8 cellular contexts compared by ENCODE assay signal in genomic region chr16:3364774-3365427, GRCh38. TPM values are rescaled to one million over a fixed set of nuclear protein-coding genes. Genes with fewer than 3 reads are reported as not detected.
DNase-seq lines count a peak whose midpoint lies in the region; ATAC-seq and TF ChIP-seq lines count a peak whose summit lies in the region.

No MANE protein-coding gene starts in this region.

- DNase-seq in AG04450 (ENCODE audit: low read depth, low spot score) (peak; percentile 83), NCI-H1930 (lab: John Stamatoyannopoulos, UW) (peak; percentile 99), colonic mucosa (peak; percentile 91), lower leg skin (ENCODE audit: low spot score in 2 of 2) (peak; percentile 58 to 84)
- peak; percentile 89 for DNase-seq in activated CD4-positive, alpha-beta T cell treated with anti-CD3 and anti-CD28 coated beads, Interleukin-2, amount 10 ng/mL, durations not matched to agents 24 days and 14 days
- DNase-seq in stimulated activated CD8-positive, alpha-beta memory T cell treated with anti-CD3 and anti-CD28 coated beads, Interleukin-12 subunit alpha, Interleukin-12 subunit beta, amount 100 ng/mL, for 1 hour (ENCODE audit: low read depth): peak; percentile 69

- 26 to 31% methylated on average over 34 to 42 of the region's 42 CpGs for WGBS in lower leg skin, 2 donors

- H3K4me1 ChIP-seq in colonic mucosa: no peaks in the 10 kb centered on the region

- no peaks in the 10 kb centered on the region for H3K27me3 ChIP-seq in AG04450 (ENCODE audit: control insufficient read depth, insufficient read depth, low read length)
- H3K27me3 ChIP-seq in colonic mucosa: no peaks in the 10 kb centered on the region

- H3K9me3 Mint-ChIP-seq in activated CD4-positive, alpha-beta T cell treated with anti-CD3 and anti-CD28 coated beads, Interleukin-2, amount 10 ng/mL, durations not matched to agents 24 days and 14 days: peaks cover 15% of the 10 kb centered on the region

- peak overlapping the region; percentile 78 for H3K27ac Mint-ChIP-seq in activated CD4-positive, alpha-beta T cell treated with anti-CD3 and anti-CD28 coated beads, Interleukin-2, amount 10 ng/mL, durations not matched to agents 24 days and 14 days

- H3K4me1 Mint-ChIP-seq in activated CD4-positive, alpha-beta T cell treated with anti-CD3 and anti-CD28 coated beads, Interleukin-2, amount 10 ng/mL, durations not matched to agents 24 days and 14 days: peaks cover 1% of the 10 kb centered on the region

- POLR2A ChIA-PET in AG04450 (lab: Yijun Ruan, JAX): interaction anchor here (0.6 to 2.1 kb wide), 7 partner anchors 9 to 175 kb away, joined by 3 to 9 read pairs (median 4); partner anchors contain the start of genes OR2C1, ZNF174, ZNF263 and ZSCAN32

- no peaks in the 10 kb centered on the region for H3K27me3 Mint-ChIP-seq in activated CD4-positive, alpha-beta T cell treated with anti-CD3 and anti-CD28 coated beads, Interleukin-2, amount 10 ng/mL, durations not matched to agents 24 days and 14 days

- intact Hi-C loops in activated CD4-positive, alpha-beta T cell treated with anti-CD3 and anti-CD28 coated beads, Interleukin-2, amount 10 ng/mL, durations not matched to agents 24 days and 14 days (cut with micrococcal nuclease): no loop called here
- intact Hi-C loops in colonic mucosa (cut with DNase I): no loop called here
- intact Hi-C loops in lower leg skin (cut with DNase I; ENCODE audit: low total_unique reads): no loop called here

- H3K4me3 ChIP-seq in AG04450 (ENCODE audit: low read depth, low read length) (peak overlapping the region; percentile 76), colonic mucosa (peak overlapping the region; percentile 26), lower leg skin (ENCODE audit: low read depth, poor library complexity, severe bottlenecking) (peak overlapping the region; percentile 26)

- H3K9me3 ChIP-seq in AG04450 (ENCODE audit: control insufficient read depth, insufficient read depth, low read length) (peaks cover 35% of the 10 kb centered on the region), colonic mucosa (no peaks in the 10 kb centered on the region)

- peaks cover 13% of the 10 kb centered on the region for H3K36me3 Mint-ChIP-seq in activated CD4-positive, alpha-beta T cell treated with anti-CD3 and anti-CD28 coated beads, Interleukin-2, amount 10 ng/mL, durations not matched to agents 24 days and 14 days (ENCODE audit: low read depth)

- H3K36me3 ChIP-seq in colonic mucosa: no peaks in the 10 kb centered on the region

- TF ChIP-seq POLR2A in lower leg skin (IDR thresholded peaks at IDR 0.05): no peak

- ATAC-seq in GM19395 (IDR thresholded peaks at IDR 0.05; ENCODE audit: unreplicated experiment): peak; percentile 83
- ATAC-seq in HG02840 (IDR thresholded peaks at IDR 0.05; ENCODE audit: low FRiP score, unreplicated experiment): no peak

- peak overlapping the region; percentile 98 for H3K27ac ChIP-seq in AG04450 (ENCODE audit: low read depth, low read length)
- H3K27ac ChIP-seq in colonic mucosa: no peak overlapping the region

- no peak for TF ChIP-seq CTCF in AG04450 (IDR thresholded peaks at IDR 0.05; ENCODE audit: low read depth, low read length)
- TF ChIP-seq CTCF in colonic mucosa (IDR thresholded peaks at IDR 0.05): no peak
- TF ChIP-seq CTCF in lower leg skin (IDR thresholded peaks at IDR 0.05): no peak

- peak overlapping the region in 1 of 2 donors; percentile 35 for H3K9ac ChIP-seq in colonic mucosa (ENCODE audit: low read depth in 2 of 2, low read length in 2 of 2)

- peak overlapping the region; percentile 73 for H3K4me3 Mint-ChIP-seq in activated CD4-positive, alpha-beta T cell treated with anti-CD3 and anti-CD28 coated beads, Interleukin-2, amount 10 ng/mL, durations not matched to agents 24 days and 14 days

- CTCF ChIA-PET in AG04450 (lab: Charles Lee): no interaction called here

RNA-seq across cellular contexts. Expression of gene OR2C1, which starts 9.2 kb away (rescaled TPM):
- polyA plus RNA-seq in AG04450 (2011; rRNA removed): 0.07 and 0.09 TPM in 2 replicates
- polyA minus RNA-seq in AG04450 (2011; rRNA and poly(A)+ RNA removed): 0.28 TPM in 1 of 2 replicates, not detected in the other
- total RNA-seq in activated CD4-positive, alpha-beta T cell treated with anti-CD3 and anti-CD28 coated beads, Interleukin-2, amount 10 ng/mL, durations not matched to agents 24 days and 14 days: not detected in 2 replicates
- total RNA-seq in colonic mucosa: not detected
- under 1 TPM in 2 of 4 donors, not detected in 2; 0.39 to 0.88 TPM for total RNA-seq in lower leg skin

RNA-seq across cellular contexts. Expression of gene ZSCAN32, which starts 35.9 kb away (rescaled TPM):
- polyA plus RNA-seq in AG04450 (2011; rRNA removed): 18.5 and 18.6 TPM in 2 replicates
- 10.8 and 14.3 TPM in 2 replicates for polyA minus RNA-seq in AG04450 (2011; rRNA and poly(A)+ RNA removed)
- total RNA-seq in activated CD4-positive, alpha-beta T cell treated with anti-CD3 and anti-CD28 coated beads, Interleukin-2, amount 10 ng/mL, durations not matched to agents 24 days and 14 days: 16.8 and 17.9 TPM in 2 replicates
- 1 to 10 TPM; 7.2 to 7.5 TPM for total RNA-seq in colonic mucosa
- 10 to 100 TPM in 2 of 4 donors, 1 to 10 TPM in 2; 8.2 to 16.4 (median 11.7) TPM for total RNA-seq in lower leg skin

RNA-seq across cellular contexts. Expression of gene ZNF174, which starts 36.1 kb away (rescaled TPM):
- 10.7 and 10.9 TPM in 2 replicates for polyA plus RNA-seq in AG04450 (2011; rRNA removed)
- 7.4 and 9.0 TPM in 2 replicates for polyA minus RNA-seq in AG04450 (2011; rRNA and poly(A)+ RNA removed)
- 10.1 and 11.4 TPM in 2 replicates for total RNA-seq in activated CD4-positive, alpha-beta T cell treated with anti-CD3 and anti-CD28 coated beads, Interleukin-2, amount 10 ng/mL, durations not matched to agents 24 days and 14 days
- 1 to 10 TPM; 6.7 to 6.8 TPM for total RNA-seq in colonic mucosa
- total RNA-seq in lower leg skin: 10 to 100 TPM; 12.3 to 16.4 (median 13.4) TPM

RNA-seq across cellular contexts. Expression of gene ZNF75A, which starts 59.6 kb away (rescaled TPM):
- polyA plus RNA-seq in AG04450 (2011; rRNA removed): 15.9 and 20.3 TPM in 2 replicates
- 10.9 and 13.9 TPM in 2 replicates for polyA minus RNA-seq in AG04450 (2011; rRNA and poly(A)+ RNA removed)
- 26.5 and 33.5 TPM in 2 replicates for total RNA-seq in activated CD4-positive, alpha-beta T cell treated with anti-CD3 and anti-CD28 coated beads, Interleukin-2, amount 10 ng/mL, durations not matched to agents 24 days and 14 days
- total RNA-seq in colonic mucosa (10 to 100 TPM; 14.2 to 20.5 TPM), lower leg skin (10 to 100 TPM; 13.3 to 23.5 (median 18.2) TPM)

RNA-seq across cellular contexts. Expression of gene TIGD7, which starts 59.7 kb away (rescaled TPM):
- polyA plus RNA-seq in AG04450 (2011; rRNA removed): 4.4 and 5.3 TPM in 2 replicates
- polyA minus RNA-seq in AG04450 (2011; rRNA and poly(A)+ RNA removed): 3.6 and 3.8 TPM in 2 replicates
- total RNA-seq in activated CD4-positive, alpha-beta T cell treated with anti-CD3 and anti-CD28 coated beads, Interleukin-2, amount 10 ng/mL, durations not matched to agents 24 days and 14 days: 2.3 and 3.2 TPM in 2 replicates
- total RNA-seq in colonic mucosa (1 to 10 TPM; 2.1 to 3.1 TPM), lower leg skin (1 to 10 TPM; 1.9 to 6.9 (median 3.0) TPM)

Comparison
In these comparisons a context has a peak if more than half of its experiments do, and no peak if none do; other contexts are left out.
1. H3K4me3 ChIP-seq: peak in every context shown above with its lines; median percentile 76 in AG04450; 26 in colonic mucosa; 26 in lower leg skin.